8 cellular contexts compared by ENCODE assay signal in genomic region chr1:156705321-156705917, GRCh38. TPM values are rescaled to one million over a fixed set of nuclear protein-coding genes. Genes with fewer than 3 reads are reported as not detected.
DNase-seq lines count a peak whose midpoint lies in the region; TF ChIP-seq lines count a peak whose summit lies in the region.

Gene CRABP2 (minus strand): TSS chr1:156705583. CDS start chr1:156705446, 137 bp downstream.

- H3K4me3 Mint-ChIP-seq in activated CD4-positive, alpha-beta T cell treated with anti-CD3 and anti-CD28 coated beads, Interleukin-2, amount 10 ng/mL, durations not matched to agents 24 days and 14 days: peak within 1 kb of the TSS; percentile 89
- peak within 1 kb of the TSS; percentile 87 for H3K4me3 Mint-ChIP-seq in neural progenitor cell

- H3K4me1 ChIP-seq in neural progenitor cell: peaks cover 63% of the 10 kb centered on the region

- H3K27ac ChIP-seq in neural progenitor cell: peak within 1 kb of the TSS; percentile 91

- H2AFZ ChIP-seq in neural progenitor cell (replicated peaks): peak within 1 kb of the TSS; percentile 44

- H3K4me3 ChIP-seq in epithelial cell of proximal tubule (ENCODE audit: low read depth, low read length): peak within 1 kb of the TSS; percentile 55
- peak within 1 kb of the TSS; percentile 61 for H3K4me3 ChIP-seq in neural progenitor cell

- H3K4me1 Mint-ChIP-seq in activated CD4-positive, alpha-beta T cell treated with anti-CD3 and anti-CD28 coated beads, Interleukin-2, amount 10 ng/mL, durations not matched to agents 24 days and 14 days: peaks cover 20% of the 10 kb centered on the region
- peaks cover 62% of the 10 kb centered on the region for H3K4me1 Mint-ChIP-seq in neural progenitor cell

- H3K79me2 ChIP-seq in neural progenitor cell (ENCODE audit: low read depth): peaks cover 35% of the 10 kb centered on the region

- peaks cover 16% of the 10 kb centered on the region for H3K27me3 ChIP-seq in neural progenitor cell

- H3F3A ChIP-seq in neural progenitor cell (ENCODE audit: low read depth): peaks cover 70% of the 10 kb centered on the region

- DNase-seq in AG08396 (ENCODE audit: low spot score) (peak; percentile 39), HT-29 (ENCODE audit: low spot score) (peak; percentile 83), epithelial cell of proximal tubule (ENCODE audit: low read depth) (no peak), neural progenitor cell (ENCODE audit: low spot score) (peak; percentile 83), NCI-H345 treated with DMSO at 0.1 percent for 48 hours (lab: John Stamatoyannopoulos, UW; ENCODE audit: unreplicated experiment) (no peak), OCI-M2 (lab: John Stamatoyannopoulos, UW; ENCODE audit: unreplicated experiment) (no peak), GDM1 (lab: John Stamatoyannopoulos, UW) (no peak)
- peak; percentile 74 for DNase-seq in activated CD4-positive, alpha-beta T cell treated with anti-CD3 and anti-CD28 coated beads, Interleukin-2, amount 10 ng/mL, durations not matched to agents 24 days and 14 days

- intact Hi-C loops in activated CD4-positive, alpha-beta T cell treated with anti-CD3 and anti-CD28 coated beads, Interleukin-2, amount 10 ng/mL, durations not matched to agents 24 days and 14 days (cut with micrococcal nuclease): loop anchor here (1.0 kb wide), 1 partner anchor 23 kb away; the partner anchor contains the start of genes ISG20L2 and METTL25B

- H3K36me3 ChIP-seq in neural progenitor cell: no peaks in the 10 kb centered on the region

- no peaks in the 10 kb centered on the region for H3K9me3 Mint-ChIP-seq in activated CD4-positive, alpha-beta T cell treated with anti-CD3 and anti-CD28 coated beads, Interleukin-2, amount 10 ng/mL, durations not matched to agents 24 days and 14 days
- no peaks in the 10 kb centered on the region for H3K9me3 Mint-ChIP-seq in neural progenitor cell

- no peaks in the 10 kb centered on the region for H3K9me3 ChIP-seq in neural progenitor cell (ENCODE audit: low read depth)

- peak; percentile 1 for TF ChIP-seq CTCF in epithelial cell of proximal tubule (conservative IDR thresholded peaks at IDR 0.05; ENCODE audit: low read depth, low read length)
- TF ChIP-seq CTCF in neural progenitor cell (IDR thresholded peaks at IDR 0.05): no peak

- peaks cover 39% of the 10 kb centered on the region for H4K20me1 ChIP-seq in neural progenitor cell (ENCODE audit: low read depth)

- no peaks in the 10 kb centered on the region for H3K36me3 Mint-ChIP-seq in activated CD4-positive, alpha-beta T cell treated with anti-CD3 and anti-CD28 coated beads, Interleukin-2, amount 10 ng/mL, durations not matched to agents 24 days and 14 days (ENCODE audit: low read depth)
- H3K36me3 Mint-ChIP-seq in neural progenitor cell: no peaks in the 10 kb centered on the region

- peaks cover 42% of the 10 kb centered on the region for H3K27me3 Mint-ChIP-seq in activated CD4-positive, alpha-beta T cell treated with anti-CD3 and anti-CD28 coated beads, Interleukin-2, amount 10 ng/mL, durations not matched to agents 24 days and 14 days
- H3K27me3 Mint-ChIP-seq in neural progenitor cell (ENCODE audit: insufficient read depth, low read depth): peaks cover 16% of the 10 kb centered on the region

- peak within 1 kb of the TSS; percentile 96 for H3K4me2 ChIP-seq in neural progenitor cell

- peak within 1 kb of the TSS; percentile 72 for H3K27ac Mint-ChIP-seq in activated CD4-positive, alpha-beta T cell treated with anti-CD3 and anti-CD28 coated beads, Interleukin-2, amount 10 ng/mL, durations not matched to agents 24 days and 14 days
- H3K27ac Mint-ChIP-seq in neural progenitor cell: peak within 1 kb of the TSS; percentile 97

- peak within 1 kb of the TSS; percentile 15 for H3K9ac ChIP-seq in neural progenitor cell

RNA-seq across cellular contexts. Expression of gene CRABP2, which starts in this region (rescaled TPM):
- total RNA-seq in HT-29 (2014; rRNA removed; shearing (Covaris generic)): 289 and 312 TPM in 2 replicates
- 0.62 and 1.4 TPM in 2 replicates for total RNA-seq in activated CD4-positive, alpha-beta T cell treated with anti-CD3 and anti-CD28 coated beads, Interleukin-2, amount 10 ng/mL, durations not matched to agents 24 days and 14 days
- 12.2 and 77.1 TPM in 2 replicates for total RNA-seq in epithelial cell of proximal tubule
- total RNA-seq in neural progenitor cell (ENCODE audit: low replicate concordance): 110 and 156 TPM in 2 replicates

Comparison
In these comparisons a context has a peak if more than half of its experiments do, and no peak if none do; other contexts are left out.
1. DNase-seq: peak in AG08396 (single experiment), HT-29 (single experiment), activated CD4-positive, alpha-beta T cell treated with anti-CD3 and anti-CD28 coated beads, Interleukin-2, amount 10 ng/mL, durations not matched to agents 24 days and 14 days (single experiment) and neural progenitor cell (single experiment); none in epithelial cell of proximal tubule (single experiment), NCI-H345 treated with DMSO at 0.1 percent for 48 hours (single experiment), OCI-M2 (single experiment) and GDM1 (single experiment).